Comparison of ENCODE assay signal across 16 cellular contexts in the genomic region with DNA sequence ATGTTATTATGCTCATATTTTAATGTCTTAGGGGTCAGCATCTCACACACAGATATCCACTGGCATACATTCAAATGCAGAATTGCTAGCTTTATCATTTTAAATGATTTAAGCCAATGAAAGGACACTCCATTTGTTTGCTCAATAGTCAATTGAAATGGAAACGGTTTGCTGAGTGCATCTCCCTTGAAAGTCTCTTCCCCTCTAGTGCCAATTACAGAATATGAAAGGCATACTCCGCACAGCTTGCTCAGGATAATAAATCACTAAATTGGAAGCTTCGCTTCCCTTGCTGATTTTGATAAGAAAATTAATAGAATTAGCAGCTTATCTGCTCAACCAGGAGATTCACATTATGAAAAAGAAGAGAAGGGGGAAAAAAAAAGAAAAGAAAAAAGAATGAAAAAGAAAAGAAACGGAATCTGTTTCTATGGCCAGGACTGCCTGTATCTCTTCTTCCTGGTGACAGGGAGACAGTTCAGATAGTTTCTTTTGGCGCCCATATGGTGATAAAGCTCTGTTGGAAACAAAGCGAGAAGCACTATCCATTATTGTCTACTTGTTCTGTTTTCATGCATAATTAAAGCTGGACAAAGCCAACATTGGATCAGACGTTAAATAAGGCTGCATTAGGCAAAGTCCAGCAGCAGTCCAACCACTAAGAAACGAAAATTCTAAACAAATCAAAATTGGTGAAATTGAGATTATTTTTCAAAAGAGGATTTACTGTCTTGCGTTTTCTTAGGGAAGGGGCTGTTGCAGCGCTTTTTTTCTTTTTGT.
A peak's percentile ranks its signal among the peaks of the same experiment; 100 is the strongest.
DNase-seq lines count a peak whose midpoint lies in the region; ATAC-seq and TF ChIP-seq lines count a peak whose summit lies in the region.
"Had no signal": no experiment of that assay in that cellular context is flagged by ENCODE, and none has a peak within 500 bp of the region (broad histone marks: within the 10 kb centered on the region; RNA-seq: fewer than 3 reads in every experiment).

No MANE protein-coding gene starts in this region.

- no peaks in the 10 kb centered on the region for H3K9me3 ChIP-seq in HEK293 (ENCODE audit: control insufficient read depth, insufficient read depth, low read depth, low read length)
- H3K9me3 ChIP-seq in neural cell (ENCODE audit: low read length), result no peaks in the 10 kb centered on the region
- H3K9me3 ChIP-seq: right atrium auricular region had no signal

- POLR2A ChIA-PET in HEK293 (lab: Yijun Ruan, JAX), result no interaction called here

- no peaks in the 10 kb centered on the region for H3K36me3 ChIP-seq in HEK293 (ENCODE audit: control insufficient read depth in 2 of 2, insufficient read depth in 1 of 2, low read length in 2 of 2)
- no peaks in the 10 kb centered on the region for H3K36me3 ChIP-seq in neural cell (ENCODE audit: insufficient read depth, low read length)
- H3K36me3 ChIP-seq: right atrium auricular region had no signal

- H3K27ac ChIP-seq in HEK293 (ENCODE audit: extremely low read depth, low read depth, low read length) (no peak overlapping the region), neural cell (ENCODE audit: low read length) (peak overlapping the region; percentile 35)
- H3K27ac ChIP-seq: right atrium auricular region had no signal

- H3K9ac ChIP-seq in neural cell (ENCODE audit: low read length), result no peak overlapping the region

- H2AFZ ChIP-seq in neural cell (ENCODE audit: low read depth, low read length), result no peak overlapping the region

- no peak for ATAC-seq in HG03432 (IDR thresholded peaks at IDR 0.05; ENCODE audit: unreplicated experiment)
- ATAC-seq: stimulated activated memory B cell treated with anti-CD40 and anti-IgM and Interleukin-4, amounts not matched to agents 10 μg/mL and 1 μg/mL and 100 μg/mL, for 72 hours had no signal

- no peaks in the 10 kb centered on the region for H3K79me2 ChIP-seq in neural cell (replicated peaks; ENCODE audit: insufficient read depth, low read length)

- no peaks in the 10 kb centered on the region for H3K9me2 ChIP-seq in neural cell (ENCODE audit: insufficient read depth, low read length)

- no peak for TF ChIP-seq EP300 in neural cell (conservative IDR thresholded peaks at IDR 0.05; ENCODE audit: poor library complexity, severe bottlenecking)

- DNase-seq in NCI-H2029 (lab: John Stamatoyannopoulos, UW) (peak; percentile 62), SK-N-DZ (ENCODE audit: low spot score) (peak; percentile 65), kidney glomerular epithelial cell (lab: John Stamatoyannopoulos, UW) (no peak), ecto neural progenitor cell (ENCODE audit: low spot score) (no peak)
- no peak for DNase-seq in activated T-cell treated with anti-CD3 and anti-CD28 coated beads, Interleukin-2, amount 50 U/mL, for 1 hour
- DNase-seq: activated CD4-positive, alpha-beta T cell treated with anti-CD3 and anti-CD28 coated beads, Interleukin-2, amount 50 U/mL, for 48 hours; effector CD8-positive, alpha-beta T cell; IMR-90; NCI-H1048; stimulated activated CD4-positive, alpha-beta T cell treated with anti-CD3 and anti-CD28 coated beads, Interleukin-4, amount 100 ng/mL, for 1 hour; T1000 had no signal

- H3K27me3 ChIP-seq in neural cell (ENCODE audit: insufficient read depth, low read depth, low read length), result no peaks in the 10 kb centered on the region
- H3K27me3 ChIP-seq: right atrium auricular region had no signal

- no peaks in the 10 kb centered on the region for H3F3A ChIP-seq in neural cell (ENCODE audit: insufficient read depth, low read length, poor library complexity, severe bottlenecking)

- TF ChIP-seq CTCF in HEK293 (tag by site-specific recombination; IDR thresholded peaks at IDR 0.05), result no peak
- no peak for TF ChIP-seq CTCF in neural cell (IDR thresholded peaks at IDR 0.05; ENCODE audit: poor library complexity, severe bottlenecking)

- H3K4me3 ChIP-seq in HEK293 (ENCODE audit: low read depth, low read length) (no peak overlapping the region), neural cell (ENCODE audit: low read length) (peak overlapping the region; percentile 42)
- H3K4me3 ChIP-seq: right atrium auricular region had no signal

- peaks cover 7% of the 10 kb centered on the region; the same call in 1 of the 2 replicates for H3K4me1 ChIP-seq in HEK293 (ENCODE audit: control insufficient read depth, insufficient read depth, low read length)

- H3K4me2 ChIP-seq in neural cell (ENCODE audit: low read length), result peak overlapping the region; percentile 11

- CTCF ChIA-PET in HEK293 (lab: Yijun Ruan, JAX), result interaction anchor here (0.6 to 0.7 kb wide), 3 partner anchors 14 to 1525 kb away, joined by 3 read pairs; no protein-coding TSS in a partner anchor

- no peaks in the 10 kb centered on the region for H4K20me1 ChIP-seq in neural cell (ENCODE audit: insufficient read depth)

- no peak for TF ChIP-seq RAD21 in neural cell (conservative IDR thresholded peaks at IDR 0.05)

TF ChIP-seq in HEK293, 187 proteins besides CTCF, POLR2A, EP300 and RAD21 (continues in another document):
- TF ChIP-seq, protein P1, sequence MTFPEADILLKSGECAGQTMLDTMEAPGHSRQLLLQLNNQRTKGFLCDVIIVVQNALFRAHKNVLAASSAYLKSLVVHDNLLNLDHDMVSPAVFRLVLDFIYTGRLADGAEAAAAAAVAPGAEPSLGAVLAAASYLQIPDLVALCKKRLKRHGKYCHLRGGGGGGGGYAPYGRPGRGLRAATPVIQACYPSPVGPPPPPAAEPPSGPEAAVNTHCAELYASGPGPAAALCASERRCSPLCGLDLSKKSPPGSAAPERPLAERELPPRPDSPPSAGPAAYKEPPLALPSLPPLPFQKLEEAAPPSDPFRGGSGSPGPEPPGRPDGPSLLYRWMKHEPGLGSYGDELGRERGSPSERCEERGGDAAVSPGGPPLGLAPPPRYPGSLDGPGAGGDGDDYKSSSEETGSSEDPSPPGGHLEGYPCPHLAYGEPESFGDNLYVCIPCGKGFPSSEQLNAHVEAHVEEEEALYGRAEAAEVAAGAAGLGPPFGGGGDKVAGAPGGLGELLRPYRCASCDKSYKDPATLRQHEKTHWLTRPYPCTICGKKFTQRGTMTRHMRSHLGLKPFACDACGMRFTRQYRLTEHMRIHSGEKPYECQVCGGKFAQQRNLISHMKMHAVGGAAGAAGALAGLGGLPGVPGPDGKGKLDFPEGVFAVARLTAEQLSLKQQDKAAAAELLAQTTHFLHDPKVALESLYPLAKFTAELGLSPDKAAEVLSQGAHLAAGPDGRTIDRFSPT (tag by site-specific recombination; IDR thresholded peaks at IDR 0.05), result no peak
- TF ChIP-seq ZNF335 (tag by site-specific recombination; conservative IDR thresholded peaks at IDR 0.05) (0 out of 2 replicates have a peak, but pooled peaks have one; percentile 15), PRDM1 (tag by site-specific recombination; IDR thresholded peaks at IDR 0.05) (0 out of 2 replicates have a peak, but pooled peaks have one; percentile 19)

TF ChIP-seq in neural cell, 6 proteins besides CTCF, POLR2A, EP300 and RAD21:
- peak; percentile 17 for TF ChIP-seq POLR2AphosphoS5 (IDR thresholded peaks at IDR 0.05)
- no peak for TF ChIP-seq SMC3 (conservative IDR thresholded peaks at IDR 0.05; ENCODE audit: poor library complexity)

Comparison
In these comparisons a context has a peak if more than half of its experiments do, and no peak if none do; other contexts are left out.
1. DNase-seq: peak in NCI-H2029 (single experiment) and SK-N-DZ (single experiment); none in kidney glomerular epithelial cell (single experiment), ecto neural progenitor cell (single experiment) and activated T-cell treated with anti-CD3 and anti-CD28 coated beads, Interleukin-2, amount 50 U/mL, for 1 hour (single experiment).